Comparison of ENCODE assay signal across 15 cellular contexts in the genomic region with DNA sequence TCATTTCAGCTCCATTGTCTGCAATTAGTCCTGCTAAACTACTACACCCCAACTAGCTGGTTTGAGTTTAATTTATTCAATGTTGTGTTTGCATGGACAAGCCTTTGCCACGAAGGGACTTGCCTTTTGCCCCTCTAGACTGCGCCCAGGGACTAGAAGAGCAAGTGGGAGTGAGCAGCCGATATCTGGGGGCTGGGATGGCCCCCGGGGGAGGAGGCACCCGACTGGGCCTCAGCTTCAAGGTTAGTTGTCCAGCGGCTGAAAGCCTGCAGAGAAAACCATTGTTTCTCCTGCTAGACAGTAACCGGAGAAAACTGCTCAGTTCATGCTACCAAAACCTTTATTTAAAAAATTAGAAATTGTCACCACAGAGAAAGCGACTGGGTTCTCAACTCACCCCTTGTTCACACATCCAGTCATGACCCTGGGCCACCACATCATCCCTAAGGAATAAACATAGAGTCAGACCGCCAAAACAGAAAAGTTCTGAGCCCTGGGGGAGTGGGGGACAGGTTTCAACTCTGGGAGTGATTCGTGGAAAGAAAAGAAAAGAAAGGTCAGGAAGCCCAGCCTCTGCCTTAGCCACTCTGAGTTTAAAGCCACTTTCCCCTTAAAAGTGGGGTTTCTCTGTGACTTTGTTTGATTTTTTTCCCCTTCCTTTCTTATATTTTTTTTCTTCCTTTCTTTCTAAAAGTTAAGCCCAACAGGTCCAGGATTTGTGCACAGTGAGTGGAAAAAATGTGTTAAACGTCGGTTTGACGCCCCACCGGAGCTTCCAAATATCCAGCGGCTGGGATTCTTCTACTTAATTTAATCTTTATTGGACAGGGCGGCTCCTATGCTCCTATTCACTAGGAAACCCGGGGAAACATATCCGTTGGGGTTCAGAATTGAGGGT. TPM values are rescaled to one million over a fixed set of nuclear protein-coding genes. Genes with fewer than 3 reads are reported as not detected.
DNase-seq lines count a peak whose midpoint lies in the region; TF ChIP-seq lines count a peak whose summit lies in the region.
"Had no signal": no experiment of that assay in that cellular context is flagged by ENCODE, and none has a peak within 500 bp of the region (broad histone marks: within the 10 kb centered on the region; RNA-seq: fewer than 3 reads in every experiment).

No MANE protein-coding gene starts in this region.

- H3K27me3 ChIP-seq in endodermal cell (ENCODE audit: control insufficient read depth, insufficient read depth, low read length, poor library complexity, severe bottlenecking): peaks cover 100% of the 10 kb centered on the region
- H3K27me3 ChIP-seq in uterus: no peaks in the 10 kb centered on the region

- no peak for DNase-seq in activated CD4-positive, alpha-beta memory T cell treated with anti-CD3 and anti-CD28 coated beads, Interleukin-2, amount 10 ng/mL, durations not matched to agents 7 days and 5 days
- no peak for DNase-seq in activated CD4-positive, alpha-beta memory T cell treated with anti-CD3 and anti-CD28 coated beads for 36 hours
- DNase-seq in endodermal cell (no peak), uterus (peak in 1 of 2 donors; percentile 33), NCI-H1436 (lab: John Stamatoyannopoulos, UW) (no peak), NCI-H345 treated with DMSO at 0.1 percent for 48 hours (lab: John Stamatoyannopoulos, UW; ENCODE audit: unreplicated experiment) (no peak), ureter (ENCODE audit: low spot score) (no peak)
- DNase-seq: activated CD4-positive, alpha-beta T cell treated with anti-CD3 and anti-CD28 coated beads, Interleukin-2, amount 50 U/mL, for 4 hours; NCI-H1105; NCI-H774; transverse colon had no signal

- no peak for TF ChIP-seq POLR2A in uterus (IDR thresholded peaks at IDR 0.05)

- H3K4me1 ChIP-seq in endodermal cell (ENCODE audit: control insufficient read depth, insufficient read depth, low read length) (no peaks in the 10 kb centered on the region), uterus (no peaks in the 10 kb centered on the region)

- CTCF ChIA-PET in activated CD4-positive, alpha-beta memory T cell treated with anti-CD3 and anti-CD28 coated beads, Interleukin-2, amount 10 ng/mL, durations not matched to agents 7 days and 5 days (lab: Charles Lee): no interaction called here
- CTCF ChIA-PET in activated CD4-positive, alpha-beta memory T cell treated with anti-CD3 and anti-CD28 coated beads for 36 hours (lab: Charles Lee): interaction anchor here (1.2 kb wide), 1 partner anchor 227 kb away, joined by 3 read pairs; no protein-coding TSS in a partner anchor

- TF ChIP-seq CTCF in endodermal cell (conservative IDR thresholded peaks at IDR 0.05) (no peak), nephron (IDR thresholded peaks at IDR 0.05; ENCODE audit: unreplicated experiment in 3 of 3) (no peak), uterus (IDR thresholded peaks at IDR 0.05) (no peak)

- H3K4me3 ChIP-seq in endodermal cell (ENCODE audit: low read length) (no peak overlapping the region), uterus (peak overlapping the region in 1 of 2 donors; percentile 0)
- H3K4me3 ChIP-seq: transverse colon had no signal

- no peaks in the 10 kb centered on the region for H3K36me3 Mint-ChIP-seq in activated CD4-positive, alpha-beta memory T cell treated with anti-CD3 and anti-CD28 coated beads, Interleukin-2, amount 10 ng/mL, durations not matched to agents 7 days and 5 days (ENCODE audit: low read depth)
- H3K36me3 Mint-ChIP-seq in activated CD4-positive, alpha-beta memory T cell treated with anti-CD3 and anti-CD28 coated beads for 36 hours: no peaks in the 10 kb centered on the region
- H3K36me3 Mint-ChIP-seq in endodermal cell (ENCODE audit: low read depth) (no peaks in the 10 kb centered on the region), nephron (ENCODE audit: low read depth) (peaks cover 5% of the 10 kb centered on the region)

- intact Hi-C loops in activated CD4-positive, alpha-beta memory T cell treated with anti-CD3 and anti-CD28 coated beads for 36 hours (cut with micrococcal nuclease): no loop called here
- intact Hi-C loops in uterus (cut with DNase I; ENCODE audit: low total_unique reads): no loop called here

- H3K9me3 ChIP-seq in endodermal cell (ENCODE audit: control insufficient read depth, low read length) (no peaks in the 10 kb centered on the region), uterus (no peaks in the 10 kb centered on the region)
- H3K9me3 ChIP-seq: transverse colon had no signal

- H3K9ac ChIP-seq in endodermal cell (ENCODE audit: extremely low read depth, low read length, poor library complexity, severe bottlenecking): no peak overlapping the region
- H3K9ac ChIP-seq: KMS-11 had no signal

- POLR2A ChIA-PET in activated CD4-positive, alpha-beta memory T cell treated with anti-CD3 and anti-CD28 coated beads, Interleukin-2, amount 10 ng/mL, durations not matched to agents 7 days and 5 days (lab: Charles Lee): no interaction called here
- POLR2A ChIA-PET in activated CD4-positive, alpha-beta memory T cell treated with anti-CD3 and anti-CD28 coated beads for 36 hours (lab: Charles Lee): no interaction called here

- H3K4me3 Mint-ChIP-seq in activated CD4-positive, alpha-beta memory T cell treated with anti-CD3 and anti-CD28 coated beads, Interleukin-2, amount 10 ng/mL, durations not matched to agents 7 days and 5 days: peak overlapping the region; percentile 39
- no peak overlapping the region for H3K4me3 Mint-ChIP-seq in activated CD4-positive, alpha-beta memory T cell treated with anti-CD3 and anti-CD28 coated beads for 36 hours
- no peak overlapping the region for H3K4me3 Mint-ChIP-seq in endodermal cell
- peak overlapping the region; percentile 73 to 84 (median 82) for H3K4me3 Mint-ChIP-seq in nephron

- H3K4me1 Mint-ChIP-seq in activated CD4-positive, alpha-beta memory T cell treated with anti-CD3 and anti-CD28 coated beads, Interleukin-2, amount 10 ng/mL, durations not matched to agents 7 days and 5 days: peaks cover 9% of the 10 kb centered on the region
- H3K4me1 Mint-ChIP-seq in activated CD4-positive, alpha-beta memory T cell treated with anti-CD3 and anti-CD28 coated beads for 36 hours (ENCODE audit: low read depth): peaks cover 19% of the 10 kb centered on the region
- H3K4me1 Mint-ChIP-seq in endodermal cell: peaks cover 28% of the 10 kb centered on the region
- H3K4me1 Mint-ChIP-seq in nephron: peaks cover 76% of the 10 kb centered on the region

- H3K27ac ChIP-seq in endodermal cell (ENCODE audit: low read depth, low read length) (peak overlapping the region; percentile 3), uterus (peak overlapping the region; percentile 61 to 63)
- H3K27ac ChIP-seq: C4-2B, KMS-11, RWPE1, transverse colon had no signal

- no peaks in the 10 kb centered on the region for H3K9me3 Mint-ChIP-seq in activated CD4-positive, alpha-beta memory T cell treated with anti-CD3 and anti-CD28 coated beads, Interleukin-2, amount 10 ng/mL, durations not matched to agents 7 days and 5 days
- no peaks in the 10 kb centered on the region for H3K9me3 Mint-ChIP-seq in activated CD4-positive, alpha-beta memory T cell treated with anti-CD3 and anti-CD28 coated beads for 36 hours
- H3K9me3 Mint-ChIP-seq in endodermal cell: no peaks in the 10 kb centered on the region
- H3K9me3 Mint-ChIP-seq in nephron: no peaks in the 10 kb centered on the region

- 9% methylated on average over 16 of the region's 18 CpGs; no CpG with 5 or more reads in 1 of the 2 experiments for WGBS in endodermal cell (ENCODE audit: insufficient coverage in 1 of 2, insufficient read length in 1 of 2), 2 experiments

- peaks cover 90% of the 10 kb centered on the region for H3K27me3 Mint-ChIP-seq in activated CD4-positive, alpha-beta memory T cell treated with anti-CD3 and anti-CD28 coated beads, Interleukin-2, amount 10 ng/mL, durations not matched to agents 7 days and 5 days
- peaks cover 84% of the 10 kb centered on the region for H3K27me3 Mint-ChIP-seq in activated CD4-positive, alpha-beta memory T cell treated with anti-CD3 and anti-CD28 coated beads for 36 hours
- H3K27me3 Mint-ChIP-seq in endodermal cell (ENCODE audit: insufficient read depth) (peaks cover 99% of the 10 kb centered on the region), nephron (ENCODE audit: low read depth) (peaks cover 78% of the 10 kb centered on the region)

- H3K27ac Mint-ChIP-seq in activated CD4-positive, alpha-beta memory T cell treated with anti-CD3 and anti-CD28 coated beads, Interleukin-2, amount 10 ng/mL, durations not matched to agents 7 days and 5 days: no peak overlapping the region
- no peak overlapping the region for H3K27ac Mint-ChIP-seq in activated CD4-positive, alpha-beta memory T cell treated with anti-CD3 and anti-CD28 coated beads for 36 hours
- H3K27ac Mint-ChIP-seq in endodermal cell (no peak overlapping the region), nephron (peak overlapping the region; percentile 87 to 99 (median 98))

- H3K36me3 ChIP-seq in endodermal cell (ENCODE audit: control insufficient read depth, insufficient read depth, low read length): no peaks in the 10 kb centered on the region
- H3K36me3 ChIP-seq in uterus: no peaks in the 10 kb centered on the region
- H3K36me3 ChIP-seq: transverse colon had no signal

RNA-seq across cellular contexts. Expression of a gene that starts 6.7 kb away (rescaled TPM):
- not detected for total RNA-seq in activated CD4-positive, alpha-beta memory T cell treated with anti-CD3 and anti-CD28 coated beads, Interleukin-2, amount 10 ng/mL, durations not matched to agents 7 days and 5 days
- total RNA-seq in activated CD4-positive, alpha-beta memory T cell treated with anti-CD3 and anti-CD28 coated beads for 36 hours: not detected
- 1 to 10 TPM; 1.4 to 3.3 TPM for total RNA-seq in endodermal cell
- 37.1 TPM for polyA plus RNA-seq in endodermal cell (2013, experiment 1 of 2)
- polyA plus RNA-seq in endodermal cell (2013, experiment 2 of 2): 26.7 TPM
- total RNA-seq in uterus: 10 to 100 TPM in 3 of 4 donors, 1 to 10 TPM in 1; 4.4 to 46.1 (median 19.9) TPM
- 18.8 TPM for total RNA-seq in ureter

RNA-seq across cellular contexts. Expression of a gene that starts 8.7 kb away (rescaled TPM):
- not detected for total RNA-seq in activated CD4-positive, alpha-beta memory T cell treated with anti-CD3 and anti-CD28 coated beads, Interleukin-2, amount 10 ng/mL, durations not matched to agents 7 days and 5 days
- total RNA-seq in activated CD4-positive, alpha-beta memory T cell treated with anti-CD3 and anti-CD28 coated beads for 36 hours: not detected
- total RNA-seq in endodermal cell (under 1 TPM in 1 of 2 donors, not detected in 1; 0.22 TPM), uterus (10 to 100 TPM; 26.8 to 55.0 (median 40.6) TPM), ureter (64.4 TPM)
- 304 TPM for polyA plus RNA-seq in endodermal cell (2013, experiment 1 of 2)
- 263 TPM for polyA plus RNA-seq in endodermal cell (2013, experiment 2 of 2)

Comparison
In these comparisons a context has a peak if more than half of its experiments do, and no peak if none do; other contexts are left out.
1. H3K4me3 Mint-ChIP-seq: peak in activated CD4-positive, alpha-beta memory T cell treated with anti-CD3 and anti-CD28 coated beads, Interleukin-2, amount 10 ng/mL, durations not matched to agents 7 days and 5 days (single experiment) and nephron (3 of 3); none in activated CD4-positive, alpha-beta memory T cell treated with anti-CD3 and anti-CD28 coated beads for 36 hours (single experiment) and endodermal cell (single experiment).
2. H3K27ac Mint-ChIP-seq: peak in nephron (3 of 3); none in activated CD4-positive, alpha-beta memory T cell treated with anti-CD3 and anti-CD28 coated beads, Interleukin-2, amount 10 ng/mL, durations not matched to agents 7 days and 5 days (single experiment), activated CD4-positive, alpha-beta memory T cell treated with anti-CD3 and anti-CD28 coated beads for 36 hours (single experiment) and endodermal cell (single experiment).
3. RNA of a gene that starts 8.7 kb away (total RNA-seq): 64.4 TPM in ureter (single experiment) and 26.8 to 55.0 TPM in uterus; 0.22 TPM in endodermal cell, not detected in activated CD4-positive, alpha-beta memory T cell treated with anti-CD3 and anti-CD28 coated beads, Interleukin-2, amount 10 ng/mL, durations not matched to agents 7 days and 5 days and not detected in activated CD4-positive, alpha-beta memory T cell treated with anti-CD3 and anti-CD28 coated beads for 36 hours; every median in the first group is over 10 times any median in the second.